12 cellular contexts compared by ENCODE assay signal in the genomic region with DNA sequence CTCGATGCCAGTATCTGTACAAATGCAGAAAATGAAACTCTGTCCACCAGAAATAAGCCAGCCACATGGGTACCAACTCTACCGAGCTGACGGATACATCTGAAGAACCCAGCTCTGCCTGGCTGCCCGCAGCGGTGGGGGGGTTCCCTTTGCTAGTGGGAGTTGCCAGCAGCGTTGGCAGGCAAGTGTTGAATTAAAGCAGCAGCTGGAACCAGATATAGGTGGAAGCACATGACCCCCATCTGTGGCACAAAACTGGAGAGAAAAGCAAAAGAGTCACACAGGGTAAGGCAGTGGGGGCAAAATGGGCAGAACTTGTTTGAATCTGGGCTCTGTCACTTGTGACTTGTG. TPM values are rescaled to one million over a fixed set of nuclear protein-coding genes. Genes with fewer than 3 reads are reported as not detected.
A peak's percentile ranks its signal among the peaks of the same experiment; 100 is the strongest.
DNase-seq lines count a peak whose midpoint lies in the region; ATAC-seq, FAIRE-seq and TF ChIP-seq lines count a peak whose summit lies in the region.
"Had no signal": no experiment of that assay in that cellular context is flagged by ENCODE, and none has a peak within 500 bp of the region (broad histone marks: within the 10 kb centered on the region; RNA-seq: fewer than 3 reads in every experiment).

No MANE protein-coding gene starts in this region.

- no peak overlapping the region for H3K4me2 ChIP-seq in hepatocyte

- no peak for FAIRE-seq in small intestine (lab: Jason Lieb, UNC)
- FAIRE-seq: keratinocyte had no signal

- H3K4me1 ChIP-seq in hepatocyte (ENCODE audit: insufficient read depth) (no peaks in the 10 kb centered on the region), Caco-2 (peaks cover 10% of the 10 kb centered on the region), small intestine (ENCODE audit: control insufficient read depth in 2 of 2, insufficient read depth in 1 of 2, low read depth in 1 of 2, low read length in 1 of 2) (no peaks in the 10 kb centered on the region)

- no peaks in the 10 kb centered on the region for H3K79me2 ChIP-seq in hepatocyte

- H3K9me3 ChIP-seq in hepatocyte (ENCODE audit: low read depth) (no peaks in the 10 kb centered on the region), Caco-2 (no peaks in the 10 kb centered on the region), small intestine (ENCODE audit: control insufficient read depth, low read depth) (no peaks in the 10 kb centered on the region)

- H2AFZ ChIP-seq in hepatocyte, result no peak overlapping the region

- no TSS peak for BruUV-seq in Caco-2 (replicated peaks; lab: Mats Ljungman, UMichigan)

- no peak overlapping the region for H3K27ac ChIP-seq in hepatocyte
- no peak overlapping the region for H3K27ac ChIP-seq in small intestine (ENCODE audit: low read depth in 1 of 2, low read length in 1 of 2)

- H3K27me3 Mint-ChIP-seq in activated B cell treated with CpG ODN at 0.5 μM for 24 hours (peaks cover 2% of the 10 kb centered on the region), Caco-2 (ENCODE audit: insufficient read depth, unreplicated experiment) (no peaks in the 10 kb centered on the region)

- POLR2A ChIA-PET in activated B cell treated with CpG ODN at 0.5 μM for 24 hours (lab: Charles Lee), result interaction anchor here (0.6 to 2.0 kb wide), 7 partner anchors 8 to 588 kb away, joined by 3 to 10 read pairs (median 4); partner anchors contain the start of gene TRA2B
- POLR2A ChIA-PET in Caco-2 (lab: Charles Lee), result no interaction called here

- CTCF ChIA-PET in activated B cell treated with CpG ODN at 0.5 μM for 24 hours (lab: Charles Lee), result interaction anchor here (0.7 to 5.7 kb wide), 5 partner anchors 13 to 270 kb away, joined by 3 to 46 read pairs (median 4); no protein-coding TSS in a partner anchor
- CTCF ChIA-PET in Caco-2 (lab: Charles Lee), result no interaction called here

- peak; percentile 67 for DNase-seq in GM12865 (ENCODE audit: low read depth)
- DNase-seq in activated B cell treated with CpG ODN at 0.5 μM for 24 hours, result peak; percentile 50
- DNase-seq in hepatocyte (ENCODE audit: low spot score), result no peak
- DNase-seq in dermis blood vessel endothelial cell, result no peak
- DNase-seq in Caco-2, result no peak
- no peak for DNase-seq in small intestine
- DNase-seq: NCI-H146, SW 1271 had no signal

- H3K9me3 Mint-ChIP-seq in activated B cell treated with CpG ODN at 0.5 μM for 24 hours (no peaks in the 10 kb centered on the region), Caco-2 (ENCODE audit: unreplicated experiment) (peaks cover 11% of the 10 kb centered on the region)

- peak overlapping the region; percentile 23 for H3K4me3 ChIP-seq in GM12865 (ENCODE audit: low read depth, low read length)
- H3K4me3 ChIP-seq in hepatocyte, result no peak overlapping the region
- no peak overlapping the region for H3K4me3 ChIP-seq in Caco-2 (ENCODE audit: low read depth, low read length)
- no peak overlapping the region for H3K4me3 ChIP-seq in small intestine (ENCODE audit: low read depth in 1 of 2, low read length in 2 of 2)

- peak; percentile 49 for ATAC-seq in GM19463 (IDR thresholded peaks at IDR 0.05; ENCODE audit: unreplicated experiment)
- ATAC-seq in HG03175 (IDR thresholded peaks at IDR 0.05; ENCODE audit: unreplicated experiment), result peak; percentile 43
- peak; percentile 80 for ATAC-seq in activated B cell treated with CpG ODN at 0.5 μM for 24 hours (ENCODE audit: low read depth)

- H3K36me3 Mint-ChIP-seq in activated B cell treated with CpG ODN at 0.5 μM for 24 hours (ENCODE audit: low read depth), result no peaks in the 10 kb centered on the region
- H3K36me3 Mint-ChIP-seq in Caco-2 (ENCODE audit: insufficient read depth, unreplicated experiment), result no peaks in the 10 kb centered on the region
- H3K36me3 Mint-ChIP-seq: brain had no signal

- H3K4me1 Mint-ChIP-seq in activated B cell treated with CpG ODN at 0.5 μM for 24 hours, result peaks cover 85% of the 10 kb centered on the region
- peaks cover 16% of the 10 kb centered on the region for H3K4me1 Mint-ChIP-seq in Caco-2 (ENCODE audit: low read depth, unreplicated experiment)

- WGBS in hepatocyte (ENCODE audit: low lambda C conversion rate, missing lambda C conversion rate), result 94% methylated on average over 6 of the region's 6 CpGs
- 69 to 91% (median 87%) methylated on average over 6 of the region's 6 CpGs for WGBS in small intestine, 3 donors

- H3K4me3 Mint-ChIP-seq in activated B cell treated with CpG ODN at 0.5 μM for 24 hours (peak overlapping the region; percentile 55), Caco-2 (ENCODE audit: unreplicated experiment) (no peak overlapping the region)
- H3K4me3 Mint-ChIP-seq: brain had no signal

- H3K36me3 ChIP-seq in hepatocyte (replicated peaks; ENCODE audit: insufficient read depth, low read depth) (no peaks in the 10 kb centered on the region), Caco-2 (ENCODE audit: control insufficient read depth, insufficient read depth, low read length) (no peaks in the 10 kb centered on the region), small intestine (ENCODE audit: control insufficient read depth in 2 of 2, insufficient read depth in 2 of 2, low read length in 2 of 2) (no peaks in the 10 kb centered on the region)

- intact Hi-C loops in activated B cell treated with CpG ODN at 0.5 μM for 24 hours (cut with micrococcal nuclease), result loop anchor here (1.0 to 2.0 kb wide), 3 partner anchors 8 to 45 kb away; partner anchors contain the start of gene DNAJB11
- intact Hi-C loops in Caco-2 (cut with micrococcal nuclease; ENCODE audit: unreplicated experiment), result no loop called here

- H4K20me1 ChIP-seq in hepatocyte (ENCODE audit: insufficient read depth, poor library complexity, severe bottlenecking), result no peaks in the 10 kb centered on the region

- H3K27ac Mint-ChIP-seq in activated B cell treated with CpG ODN at 0.5 μM for 24 hours, result peak overlapping the region; percentile 86
- no peak overlapping the region for H3K27ac Mint-ChIP-seq in Caco-2 (ENCODE audit: unreplicated experiment)
- H3K27ac Mint-ChIP-seq: brain had no signal

- TF ChIP-seq CTCF in GM12865 (IDR thresholded peaks at IDR 0.05; ENCODE audit: insufficient read depth, low read depth, low read length, missing control alignments) (no peak), activated B cell treated with CpG ODN at 0.5 μM for 24 hours (IDR thresholded peaks at IDR 0.05) (no peak), hepatocyte (IDR thresholded peaks at IDR 0.05; ENCODE audit: poor library complexity) (no peak), Caco-2 (IDR thresholded peaks at IDR 0.05; ENCODE audit: insufficient read depth in 1 of 2, low read depth in 1 of 2, low read length in 1 of 2, severe bottlenecking in 1 of 2, unreplicated experiment in 1 of 2) (no peak)

- H3K9me2 ChIP-seq in hepatocyte (replicated peaks; ENCODE audit: insufficient read depth), result no peaks in the 10 kb centered on the region

- H3K27me3 ChIP-seq in hepatocyte (no peaks in the 10 kb centered on the region), Caco-2 (replicated peaks; ENCODE audit: control insufficient read depth, insufficient read depth, low read length) (no peaks in the 10 kb centered on the region), small intestine (ENCODE audit: control insufficient read depth in 2 of 2, insufficient read depth in 2 of 2, low read length in 2 of 2) (no peaks in the 10 kb centered on the region)

RNA-seq across cellular contexts. Expression of gene CRYGS, which starts 17.9 kb away (rescaled TPM):
- 4.0 and 4.6 TPM in 2 replicates for total RNA-seq in activated B cell treated with CpG ODN at 0.5 μM for 24 hours
- total RNA-seq in hepatocyte, result 0.92 and 1.9 TPM in 2 replicates
- polyA plus RNA-seq in hepatocyte, result 0.89 and 2.2 TPM in 2 replicates
- total RNA-seq in dermis blood vessel endothelial cell, result 0.70 and 2.4 TPM in 2 replicates
- total RNA-seq in Caco-2 (2022), result 1.6 and 3.2 TPM in 2 replicates
- polyA plus RNA-seq in small intestine, result 1 to 10 TPM; 2.0 to 7.4 (median 5.7) TPM

RNA-seq across cellular contexts. Expression of gene TBCCD1, which starts 40.9 kb away (rescaled TPM):
- total RNA-seq in activated B cell treated with CpG ODN at 0.5 μM for 24 hours (11.9 and 15.4 TPM in 2 replicates), hepatocyte (13.1 and 13.4 TPM in 2 replicates), dermis blood vessel endothelial cell (19.3 and 28.2 TPM in 2 replicates), Caco-2 (2022) (14.5 and 14.7 TPM in 2 replicates)
- polyA plus RNA-seq in hepatocyte (13.5 and 14.9 TPM in 2 replicates), small intestine (1 to 10 TPM; 3.2 to 6.0 (median 4.7) TPM)

RNA-seq across cellular contexts. Expression of gene DNAJB11, which starts 44.3 kb away (rescaled TPM):
- total RNA-seq in activated B cell treated with CpG ODN at 0.5 μM for 24 hours, result 51.3 and 52.5 TPM in 2 replicates
- total RNA-seq in hepatocyte, result 103 and 115 TPM in 2 replicates
- polyA plus RNA-seq in hepatocyte, result 148 and 149 TPM in 2 replicates
- 60.4 and 91.1 TPM in 2 replicates for total RNA-seq in dermis blood vessel endothelial cell
- 93.1 and 95.7 TPM in 2 replicates for total RNA-seq in Caco-2 (2022)
- polyA plus RNA-seq in small intestine, result 10 to 100 TPM; 36.7 to 86.6 (median 41.8) TPM

Comparison
In these comparisons a context has a peak if more than half of its experiments do, and no peak if none do; other contexts are left out.
1. DNase-seq: peak in GM12865 (single experiment) and activated B cell treated with CpG ODN at 0.5 μM for 24 hours (single experiment); none in hepatocyte (single experiment), dermis blood vessel endothelial cell (single experiment), Caco-2 (0 of 2) and small intestine (single experiment).
2. Peak in every context shown above with its lines, with median percentiles within 50 percentile points of each other: ATAC-seq.